16 cellular contexts compared by ENCODE assay signal in the genomic region with DNA sequence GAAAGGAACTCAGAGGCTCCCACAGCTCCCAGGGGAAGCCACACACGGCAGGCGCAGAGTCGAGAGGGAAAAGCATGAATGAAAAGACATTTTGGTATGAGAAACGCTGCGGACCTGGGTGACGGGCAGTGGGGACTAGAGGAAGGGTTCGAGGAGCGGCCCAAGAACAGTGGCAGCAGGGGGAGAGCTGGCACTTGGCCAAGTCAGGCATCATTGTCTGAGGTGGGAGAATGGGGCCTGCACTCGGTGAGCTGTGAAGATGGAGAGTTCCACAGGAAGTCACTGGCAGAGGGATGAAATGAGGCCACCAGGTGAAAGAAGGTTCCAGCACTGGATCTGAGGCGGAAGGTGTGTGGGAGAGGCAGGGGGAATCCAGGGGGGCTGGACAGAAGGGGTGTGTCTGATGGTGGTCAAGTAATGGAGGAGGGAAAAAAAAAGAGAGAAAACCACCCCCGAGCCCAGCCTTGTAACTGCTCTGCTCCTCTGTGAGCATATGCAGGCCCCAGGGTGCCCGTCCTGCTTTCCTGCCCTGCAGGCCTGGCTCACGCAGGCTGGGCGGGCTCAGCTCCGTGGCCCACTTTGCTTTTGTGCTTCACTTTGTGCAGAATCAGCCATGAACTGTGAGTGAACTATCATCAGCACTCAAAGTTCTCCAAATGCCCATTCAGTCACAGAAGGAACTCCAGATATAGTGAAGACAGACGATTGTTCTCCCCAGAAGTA. TPM values are rescaled to one million over a fixed set of nuclear protein-coding genes. Genes with fewer than 3 reads are reported as not detected.
DNase-seq lines count a peak whose midpoint lies in the region; ATAC-seq and TF ChIP-seq lines count a peak whose summit lies in the region.
"Had no signal": no experiment of that assay in that cellular context is flagged by ENCODE, and none has a peak within 500 bp of the region (broad histone marks: within the 10 kb centered on the region; RNA-seq: fewer than 3 reads in every experiment).

No MANE protein-coding gene starts in this region.

- CTCF ChIA-PET in naive thymus-derived CD4-positive, alpha-beta T cell (lab: Charles Lee) = no interaction called here

- H3K9ac ChIP-seq in BLaER1 = peak overlapping the region; percentile 45; the same call in 1 of the 2 replicates

- H3K4me1 ChIP-seq in BLaER1 (peaks cover 33% of the 10 kb centered on the region), GM23338 (ENCODE audit: insufficient read depth) (no peaks in the 10 kb centered on the region)
- peaks cover 5 to 31% of the 10 kb centered on the region in 2 donors for H3K4me1 ChIP-seq in naive thymus-derived CD4-positive, alpha-beta T cell (ENCODE audit: control insufficient read depth in 2 of 2, insufficient read depth in 2 of 2, low read length in 2 of 2)

- intact Hi-C loops in naive thymus-derived CD4-positive, alpha-beta T cell (cut with micrococcal nuclease) = no loop called here

- H3K27me3 ChIP-seq in BLaER1 (no peaks in the 10 kb centered on the region), GM23338 (ENCODE audit: insufficient read depth) (no peaks in the 10 kb centered on the region)
- H3K27me3 ChIP-seq in naive thymus-derived CD4-positive, alpha-beta T cell (ENCODE audit: control insufficient read depth in 2 of 2, insufficient read depth in 2 of 2, low read length in 2 of 2) = no peaks in the 10 kb centered on the region

- POLR2A ChIA-PET in naive thymus-derived CD4-positive, alpha-beta T cell (lab: Charles Lee) = no interaction called here

- H3K79me2 ChIP-seq in GM23338 (replicated peaks; ENCODE audit: insufficient read depth) = no peaks in the 10 kb centered on the region

- H3K4me3 ChIP-seq in BLaER1 = no peak overlapping the region
- H3K4me3 ChIP-seq in GM23338 = no peak overlapping the region
- no peak overlapping the region for H3K4me3 ChIP-seq in naive thymus-derived CD4-positive, alpha-beta T cell (ENCODE audit: low read length)

- DNase-seq in GM23338 (ENCODE audit: low spot score) (no peak), NCI-H69 (lab: John Stamatoyannopoulos, UW) (no peak)
- DNase-seq in naive thymus-derived CD4-positive, alpha-beta T cell = no peak
- DNase-seq: CD4-positive, CD25-positive, alpha-beta regulatory T cell; DMS79; GOT3; NCI-H1417; NCI-H2029; NCI-H510A treated with DMSO at 0.1 percent for 48 hours; SIG-M5 had no signal

- H3K36me3 ChIP-seq in BLaER1 (peaks cover 47% of the 10 kb centered on the region), GM23338 (ENCODE audit: insufficient read depth) (no peaks in the 10 kb centered on the region)
- no peaks in the 10 kb centered on the region for H3K36me3 ChIP-seq in naive thymus-derived CD4-positive, alpha-beta T cell (ENCODE audit: control insufficient read depth in 2 of 3, insufficient read depth in 3 of 3, low read length in 3 of 3)

- H3K27ac ChIP-seq in BLaER1 = peak overlapping the region; percentile 12; the same call in 1 of the 2 replicates
- H3K27ac ChIP-seq in GM23338 (ENCODE audit: low read depth) = no peak overlapping the region
- no peak overlapping the region for H3K27ac ChIP-seq in naive thymus-derived CD4-positive, alpha-beta T cell (ENCODE audit: low read depth, low read length)

- no peaks in the 10 kb centered on the region for H3K9me2 ChIP-seq in GM23338 (ENCODE audit: insufficient read depth)

- H3K4me2 ChIP-seq in BLaER1 (peak overlapping the region; percentile 86), GM23338 (no peak overlapping the region)

- H2AFZ ChIP-seq in GM23338 = no peak overlapping the region

- H3K9me3 Mint-ChIP-seq in GM23338 (no peaks in the 10 kb centered on the region), brain (no peaks in the 10 kb centered on the region)
- H3K9me3 Mint-ChIP-seq in naive thymus-derived CD4-positive, alpha-beta T cell = no peaks in the 10 kb centered on the region
- H3K9me3 Mint-ChIP-seq: CD4-positive, CD25-positive, alpha-beta regulatory T cell had no signal

- H3K4me1 Mint-ChIP-seq in GM23338 (peaks cover 3% of the 10 kb centered on the region; the same call in 2 of the 3 replicates), brain (no peaks in the 10 kb centered on the region)
- peaks cover 9 to 45% (median 38%) of the 10 kb centered on the region in 7 donors for H3K4me1 Mint-ChIP-seq in naive thymus-derived CD4-positive, alpha-beta T cell

- H3K9me3 ChIP-seq in BLaER1 = no peaks in the 10 kb centered on the region
- no peaks in the 10 kb centered on the region for H3K9me3 ChIP-seq in naive thymus-derived CD4-positive, alpha-beta T cell (ENCODE audit: control insufficient read depth in 2 of 3, low read length in 3 of 3)

- H3K36me3 Mint-ChIP-seq in GM23338 (ENCODE audit: low read depth) = peaks cover 19% of the 10 kb centered on the region; the same call in 2 of the 3 replicates
- peaks cover 34% of the 10 kb centered on the region for H3K36me3 Mint-ChIP-seq in brain
- H3K36me3 Mint-ChIP-seq in naive thymus-derived CD4-positive, alpha-beta T cell = no peaks in the 10 kb centered on the region

- H4K20me1 ChIP-seq in BLaER1 = peaks cover 8% of the 10 kb centered on the region; the same call in 1 of the 2 replicates
- H4K20me1 ChIP-seq in GM23338 (replicated peaks; ENCODE audit: insufficient read depth) = no peaks in the 10 kb centered on the region

- no peak for ATAC-seq in GM23338
- no peak for ATAC-seq in naive thymus-derived CD4-positive, alpha-beta T cell
- ATAC-seq in GM18873 (IDR thresholded peaks at IDR 0.05; ENCODE audit: low FRiP score, unreplicated experiment) = no peak
- ATAC-seq in HG02678 (IDR thresholded peaks at IDR 0.05; ENCODE audit: unreplicated experiment) = no peak

- peaks cover 6% of the 10 kb centered on the region for H3K27me3 Mint-ChIP-seq in GM23338 (ENCODE audit: insufficient read depth, low read depth, poor library complexity)
- no peaks in the 10 kb centered on the region for H3K27me3 Mint-ChIP-seq in brain
- no peaks in the 10 kb centered on the region for H3K27me3 Mint-ChIP-seq in naive thymus-derived CD4-positive, alpha-beta T cell
- H3K27me3 Mint-ChIP-seq: CD4-positive, CD25-positive, alpha-beta regulatory T cell had no signal

- TF ChIP-seq CTCF in GM23338 (conservative IDR thresholded peaks at IDR 0.05; ENCODE audit: low read depth in 2 of 2) = no peak
- no peak for TF ChIP-seq CTCF in brain (conservative IDR thresholded peaks at IDR 0.05)

- H3K27ac Mint-ChIP-seq in GM23338 = peak overlapping the region; percentile 34; the same call in 1 of the 2 replicates
- peak overlapping the region in 4 of 5 experiments; percentile 17 to 52 (median 46) for H3K27ac Mint-ChIP-seq in brain
- peak overlapping the region in 6 of 9 donors; percentile 17 to 81 (median 45) for H3K27ac Mint-ChIP-seq in naive thymus-derived CD4-positive, alpha-beta T cell

- H3K4me3 Mint-ChIP-seq in GM23338 (no peak overlapping the region), brain (no peak overlapping the region)
- H3K4me3 Mint-ChIP-seq in naive thymus-derived CD4-positive, alpha-beta T cell = no peak overlapping the region
- H3K4me3 Mint-ChIP-seq: CD4-positive, CD25-positive, alpha-beta regulatory T cell had no signal

- H3F3A ChIP-seq in GM23338 (replicated peaks; ENCODE audit: low read depth) = no peaks in the 10 kb centered on the region

TF ChIP-seq in GM23338, 12 proteins besides CTCF, POLR2A, EP300 and RAD21 (continues in another document):
- TF ChIP-seq, protein P1, sequence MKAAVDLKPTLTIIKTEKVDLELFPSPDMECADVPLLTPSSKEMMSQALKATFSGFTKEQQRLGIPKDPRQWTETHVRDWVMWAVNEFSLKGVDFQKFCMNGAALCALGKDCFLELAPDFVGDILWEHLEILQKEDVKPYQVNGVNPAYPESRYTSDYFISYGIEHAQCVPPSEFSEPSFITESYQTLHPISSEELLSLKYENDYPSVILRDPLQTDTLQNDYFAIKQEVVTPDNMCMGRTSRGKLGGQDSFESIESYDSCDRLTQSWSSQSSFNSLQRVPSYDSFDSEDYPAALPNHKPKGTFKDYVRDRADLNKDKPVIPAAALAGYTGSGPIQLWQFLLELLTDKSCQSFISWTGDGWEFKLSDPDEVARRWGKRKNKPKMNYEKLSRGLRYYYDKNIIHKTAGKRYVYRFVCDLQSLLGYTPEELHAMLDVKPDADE (IDR thresholded peaks at IDR 0.05) = no peak
- TF ChIP-seq CREB1 (CRISPR knock-in tag; IDR thresholded peaks at IDR 0.05; ENCODE audit: low read depth) (no peak), STAT1 (IDR thresholded peaks at IDR 0.05; ENCODE audit: unreplicated experiment) (no peak)

RNA-seq across cellular contexts. Expression of a gene that starts 31.8 kb away (rescaled TPM):
- 0.14 TPM in 1 of 2 replicates, not detected in the other for total RNA-seq in GM23338 (2014; rRNA removed; shearing (Covaris generic))
- polyA plus RNA-seq in GM23338 (2016; fragmentation: Nextera tagmentation; extraction: Ambion mirVana) = 0.21 and 0.23 TPM in 2 replicates
- 11.1 TPM for polyA plus RNA-seq in brain (ENCODE audit: insufficient read depth, low read depth, low replicate concordance)
- 100 to 1,000 TPM in 2 of 5 experiments, 10 to 100 TPM in 3; 26.3 to 162 (median 47.5) TPM for total RNA-seq in naive thymus-derived CD4-positive, alpha-beta T cell
- 100 to 1,000 TPM; 152 to 186 TPM for polyA plus RNA-seq in naive thymus-derived CD4-positive, alpha-beta T cell
- total RNA-seq: A673, RPMI7951 had no signal

RNA-seq across cellular contexts. Expression of a gene that starts 46.6 kb away (rescaled TPM):
- 15.0 and 28.7 TPM in 2 replicates for total RNA-seq in GM23338 (2014; rRNA removed; shearing (Covaris generic))
- polyA plus RNA-seq in GM23338 (2016; fragmentation: Nextera tagmentation; extraction: Ambion mirVana) = 3.8 and 4.8 TPM in 2 replicates
- polyA plus RNA-seq in brain (ENCODE audit: insufficient read depth, low read depth, low replicate concordance) = 33.8 TPM
- total RNA-seq in naive thymus-derived CD4-positive, alpha-beta T cell = 10 to 100 TPM in 1 of 5 experiments, 1 to 10 TPM in 4; 7.3 to 10.6 (median 8.1) TPM
- polyA plus RNA-seq in naive thymus-derived CD4-positive, alpha-beta T cell = 10 to 100 TPM in 1 of 2 donors, 1 to 10 TPM in 1; 8.9 to 13.5 TPM

RNA-seq across cellular contexts. Expression of a gene that starts 46.9 kb away (rescaled TPM):
- total RNA-seq in GM23338 (2014; rRNA removed; shearing (Covaris generic)) = 16.7 and 17.9 TPM in 2 replicates
- polyA plus RNA-seq in GM23338 (2016; fragmentation: Nextera tagmentation; extraction: Ambion mirVana) = 3.4 TPM in 2 replicates
- polyA plus RNA-seq in brain (ENCODE audit: insufficient read depth, low read depth, low replicate concordance) = 12.8 TPM
- 10 to 100 TPM; 27.0 to 33.2 (median 31.3) TPM for total RNA-seq in naive thymus-derived CD4-positive, alpha-beta T cell
- polyA plus RNA-seq in naive thymus-derived CD4-positive, alpha-beta T cell = 1 to 10 TPM; 2.1 to 5.0 TPM

Comparison
In these comparisons a context has a peak if more than half of its experiments do, and no peak if none do; other contexts are left out.
1. RNA of a gene that starts 31.8 kb away (polyA plus RNA-seq): 152 to 186 TPM in naive thymus-derived CD4-positive, alpha-beta T cell; 11.1 TPM in brain (single experiment) and 0.21 to 0.23 TPM in GM23338; every median in the first group is over 10 times any median in the second.
2. Peak in every context shown above with its lines, with median percentiles within 50 percentile points of each other: H3K27ac Mint-ChIP-seq.